In the genomic region with DNA sequence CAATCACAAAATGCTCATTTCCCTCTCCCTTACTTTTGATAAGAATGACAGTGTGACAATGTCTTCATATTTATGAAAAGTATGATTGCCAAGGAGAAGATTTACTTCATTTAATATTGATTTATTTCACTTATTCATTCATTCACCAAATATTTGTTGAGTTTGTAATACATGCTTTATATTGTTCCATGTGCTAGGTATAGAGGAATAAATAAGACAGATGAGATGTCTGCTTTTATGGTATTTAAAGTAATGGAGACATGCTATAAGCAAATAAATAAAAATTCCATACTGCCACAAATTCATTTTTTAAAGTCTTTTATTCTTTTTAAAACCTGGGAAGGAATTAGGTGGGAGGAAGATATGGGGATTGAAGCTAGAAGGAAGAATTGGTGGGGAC, we compare ENCODE assay signal across 7 cellular contexts.
"Had no signal": no experiment of that assay in that cellular context is flagged by ENCODE, and none has a peak within 500 bp of the region (broad histone marks: within the 10 kb centered on the region; RNA-seq: fewer than 3 reads in every experiment).

No MANE protein-coding gene starts in this region.

- FAIRE-seq: GM12878, GM12891, GM12892, GM18507, GM19239 had no signal

- DNase-seq: GDM1, GF-D8 had no signal

- ATAC-seq: GM12878 had no signal

- H3K4me3 ChIP-seq: GM12878 had no signal
